Comparison of ENCODE assay signal across 8 cellular contexts in the genomic region with DNA sequence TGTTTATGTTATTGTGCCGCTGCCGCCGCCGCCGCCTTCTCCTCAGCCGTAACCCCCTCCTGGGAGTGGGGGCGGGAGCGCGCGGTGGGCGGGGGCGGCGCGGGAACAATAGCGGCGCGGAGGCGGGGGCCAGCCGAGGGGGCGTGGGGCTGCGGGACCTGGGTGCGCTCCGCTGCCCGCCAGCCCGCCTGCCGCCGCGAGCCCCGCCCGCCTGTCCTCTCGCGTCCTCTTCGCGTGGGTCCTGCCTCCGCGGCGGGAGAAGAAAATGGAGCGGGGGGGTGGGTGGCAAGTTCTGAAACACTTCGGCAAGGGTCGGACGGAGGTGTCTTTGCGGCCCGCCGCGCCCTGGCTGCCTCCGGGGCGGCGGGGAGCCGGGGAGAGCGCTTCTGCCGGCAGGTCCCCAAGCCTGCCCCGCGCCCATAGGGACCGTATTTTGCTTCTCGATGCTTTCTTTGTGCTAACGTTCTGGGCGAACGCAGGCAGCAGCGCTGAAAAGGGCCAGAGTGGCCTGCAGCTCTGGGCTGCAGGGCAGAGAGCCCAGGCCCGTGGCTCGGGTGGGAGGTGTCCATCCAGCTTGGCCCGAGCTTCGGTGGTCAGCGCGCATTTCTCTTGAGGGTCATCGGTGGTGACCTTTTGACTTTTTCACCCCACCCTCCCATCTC. TPM values are rescaled to one million over a fixed set of nuclear protein-coding genes. Genes with fewer than 3 reads are reported as not detected.
DNase-seq lines count a peak whose midpoint lies in the region; ATAC-seq and TF ChIP-seq lines count a peak whose summit lies in the region.

No MANE protein-coding gene starts in this region.

- no CpG with 5 or more reads among the region's 66 CpGs for whole genome bisulfite sequencing in trophoblast cell (ENCODE audit: extremely low coverage, insufficient coverage, insufficient read length)

- peak overlapping the region; percentile 96 for H3K14ac ChIP-seq in trophoblast cell (ENCODE audit: low read length)

- TF ChIP-seq CTCF in AG09309 (IDR thresholded peaks at IDR 0.05; ENCODE audit: control insufficient read depth, insufficient read depth, low read depth, low read length, missing control alignments) = no peak
- no peak for TF ChIP-seq CTCF in OCI-LY3 (IDR thresholded peaks at IDR 0.05; ENCODE audit: low read depth, low read length)
- TF ChIP-seq CTCF in upper lobe of right lung (IDR thresholded peaks at IDR 0.05) = no peak

- peak overlapping the region; percentile 97 for H4K12ac ChIP-seq in trophoblast cell (ENCODE audit: low read depth, low read length)

- no peaks in the 10 kb centered on the region for H3K36me3 ChIP-seq in OCI-LY3 (replicated peaks; ENCODE audit: low read depth, low read length)
- no peaks in the 10 kb centered on the region for H3K36me3 ChIP-seq in trophoblast cell (ENCODE audit: control insufficient read depth in 1 of 2, insufficient read depth in 2 of 2, low read length in 2 of 2)
- H3K36me3 ChIP-seq in upper lobe of right lung = no peaks in the 10 kb centered on the region

- H4K8ac ChIP-seq in trophoblast cell (ENCODE audit: low read depth, low read length) = peak overlapping the region; percentile 88

- CTCF ChIA-PET in activated naive CD4-positive, alpha-beta T cell treated with anti-CD3 and anti-CD28 coated beads for 36 hours (lab: Charles Lee) = interaction anchor here (1.1 kb wide), 1 partner anchor 25 kb away, joined by 3 read pairs; no protein-coding TSS in a partner anchor

- H3K4me3 Mint-ChIP-seq in activated naive CD4-positive, alpha-beta T cell treated with anti-CD3 and anti-CD28 coated beads for 36 hours = peak overlapping the region; percentile 80

- H3K79me2 ChIP-seq in OCI-LY3 (ENCODE audit: low read length) (peaks cover 32% of the 10 kb centered on the region), trophoblast cell (ENCODE audit: control insufficient read depth, insufficient read depth, low read length, poor library complexity) (peaks cover 6% of the 10 kb centered on the region)

- 0 out of 2 replicates have a peak overlapping the region, but pooled peaks have one; percentile 39 for H2AFZ ChIP-seq in OCI-LY3 (ENCODE audit: low read depth, low read length)
- peak overlapping the region; percentile 98 for H2AFZ ChIP-seq in trophoblast cell (ENCODE audit: insufficient read depth, low read length, poor library complexity)

- intact Hi-C loops in activated naive CD4-positive, alpha-beta T cell treated with anti-CD3 and anti-CD28 coated beads for 36 hours (cut with micrococcal nuclease) = loop anchor here (1.0 to 10.0 kb wide), 8 partner anchors 56 to 1232 kb away; a partner anchor contains a TSS
- intact Hi-C loops in upper lobe of right lung (cut with DNase I) = no loop called here

- peaks cover 35% of the 10 kb centered on the region for H3K4me1 Mint-ChIP-seq in activated naive CD4-positive, alpha-beta T cell treated with anti-CD3 and anti-CD28 coated beads for 36 hours (ENCODE audit: low read depth)

- H3K4me1 ChIP-seq in OCI-LY3 (ENCODE audit: low read length) (peaks cover 35% of the 10 kb centered on the region), trophoblast cell (ENCODE audit: control insufficient read depth in 1 of 2, insufficient read depth in 2 of 2, low read length in 2 of 2) (peaks cover 0 to 2% of the 10 kb centered on the region in 2 experiments), upper lobe of right lung (peaks cover 24% of the 10 kb centered on the region)

- H3K4me2 ChIP-seq in OCI-LY3 (ENCODE audit: low read length) (peak overlapping the region; percentile 98), trophoblast cell (ENCODE audit: low read length) (peak overlapping the region; percentile 84)

- H2BK5ac ChIP-seq in trophoblast cell (ENCODE audit: low read depth, low read length, poor library complexity) = peak overlapping the region; percentile 31

- H3K23ac ChIP-seq in trophoblast cell (ENCODE audit: low read length) = no peak overlapping the region

- ATAC-seq in GM18861 (IDR thresholded peaks at IDR 0.05; ENCODE audit: unreplicated experiment) (peak; percentile 24), HG03095 (IDR thresholded peaks at IDR 0.05; ENCODE audit: unreplicated experiment) (peak; percentile 34), upper lobe of right lung (peak; percentile 76)

- H4K20me1 ChIP-seq in OCI-LY3 (ENCODE audit: insufficient read depth, low read length) = peaks cover 21% of the 10 kb centered on the region; the same call in 1 of the 2 replicates

- DNase-seq in AG09309 (ENCODE audit: low read depth) (no peak), glomerular visceral epithelial cell (ENCODE audit: extremely low spot score) (peak; percentile 67), trophoblast cell (peak; percentile 55 to 59), upper lobe of right lung (peak; percentile 86)
- DNase-seq in activated naive CD4-positive, alpha-beta T cell treated with anti-CD3 and anti-CD28 coated beads for 36 hours = peak; percentile 44

- H3K27ac Mint-ChIP-seq in activated naive CD4-positive, alpha-beta T cell treated with anti-CD3 and anti-CD28 coated beads for 36 hours = no peak overlapping the region

- peaks cover 5% of the 10 kb centered on the region for H3K36me3 Mint-ChIP-seq in activated naive CD4-positive, alpha-beta T cell treated with anti-CD3 and anti-CD28 coated beads for 36 hours (ENCODE audit: low read depth)

- H2BK120ac ChIP-seq in trophoblast cell (ENCODE audit: insufficient read depth, low read length, poor library complexity) = peak overlapping the region; percentile 84

- H2AK5ac ChIP-seq in trophoblast cell (ENCODE audit: low read length) = peak overlapping the region; percentile 12

- H3K9me3 ChIP-seq in OCI-LY3 (ENCODE audit: insufficient read depth, low read length) = no peaks in the 10 kb centered on the region
- H3K9me3 ChIP-seq in trophoblast cell (ENCODE audit: insufficient read depth, low read depth, low read length) = no peaks in the 10 kb centered on the region
- H3K9me3 ChIP-seq in upper lobe of right lung = no peaks in the 10 kb centered on the region

- no peaks in the 10 kb centered on the region for H3K9me3 Mint-ChIP-seq in activated naive CD4-positive, alpha-beta T cell treated with anti-CD3 and anti-CD28 coated beads for 36 hours

- H3K4me3 ChIP-seq in AG09309 (ENCODE audit: control insufficient read depth, low read depth, low read length) (peak overlapping the region; percentile 74), OCI-LY3 (ENCODE audit: low read length) (peak overlapping the region; percentile 98), trophoblast cell (ENCODE audit: low read depth, low read length) (peak overlapping the region; percentile 97), upper lobe of right lung (peak overlapping the region; percentile 64)

- H3K9ac ChIP-seq in OCI-LY3 (ENCODE audit: low read length) = peak overlapping the region; percentile 64
- peak overlapping the region; percentile 94 for H3K9ac ChIP-seq in trophoblast cell (ENCODE audit: low read length)

- peak overlapping the region; percentile 94 for H3K18ac ChIP-seq in trophoblast cell (ENCODE audit: low read length)

- peaks cover 6% of the 10 kb centered on the region for H3K79me1 ChIP-seq in trophoblast cell (ENCODE audit: low read length)

- H3K27me3 Mint-ChIP-seq in activated naive CD4-positive, alpha-beta T cell treated with anti-CD3 and anti-CD28 coated beads for 36 hours (ENCODE audit: low read depth) = no peaks in the 10 kb centered on the region

- H3K27me3 ChIP-seq in OCI-LY3 (ENCODE audit: low read depth, low read length) (no peaks in the 10 kb centered on the region), trophoblast cell (ENCODE audit: insufficient read depth, low read length) (no peaks in the 10 kb centered on the region), upper lobe of right lung (no peaks in the 10 kb centered on the region)

- H3K27ac ChIP-seq in OCI-LY3 (ENCODE audit: low read length) = no peak overlapping the region; the same call in 1 of the 2 replicates
- H3K27ac ChIP-seq in trophoblast cell (ENCODE audit: low read depth, low read length) = peak overlapping the region; percentile 84
- H3K27ac ChIP-seq in upper lobe of right lung = peak overlapping the region; percentile 94

- H3K4ac ChIP-seq in trophoblast cell (ENCODE audit: low read depth, low read length) = peak overlapping the region; percentile 96

- peak overlapping the region; percentile 66 for H2BK12ac ChIP-seq in trophoblast cell (ENCODE audit: low read length)

- H4K91ac ChIP-seq in trophoblast cell (ENCODE audit: low read depth, low read length) = peak overlapping the region; percentile 92

RNA-seq across cellular contexts. Expression of a gene that starts 0.5 kb away (rescaled TPM):
- total RNA-seq in activated naive CD4-positive, alpha-beta T cell treated with anti-CD3 and anti-CD28 coated beads for 36 hours = 10 to 100 TPM; 29.7 to 36.2 TPM
- polyA plus RNA-seq in trophoblast cell (2013) = 24.1 and 24.6 TPM in 2 replicates
- 42.3 TPM for total RNA-seq in upper lobe of right lung

RNA-seq across cellular contexts. Expression of a gene that starts 32.5 kb away (rescaled TPM):
- not detected for total RNA-seq in activated naive CD4-positive, alpha-beta T cell treated with anti-CD3 and anti-CD28 coated beads for 36 hours
- 1.1 and 1.3 TPM in 2 replicates for polyA plus RNA-seq in trophoblast cell (2013)
- total RNA-seq in upper lobe of right lung = not detected

Comparison
In these comparisons a context has a peak if more than half of its experiments do, and no peak if none do; other contexts are left out.
1. ATAC-seq: peak in every context shown above with its lines; median percentile 76 in upper lobe of right lung; 34 in HG03095; 24 in GM18861.